22 cellular contexts compared by ENCODE assay signal in the genomic region with DNA sequence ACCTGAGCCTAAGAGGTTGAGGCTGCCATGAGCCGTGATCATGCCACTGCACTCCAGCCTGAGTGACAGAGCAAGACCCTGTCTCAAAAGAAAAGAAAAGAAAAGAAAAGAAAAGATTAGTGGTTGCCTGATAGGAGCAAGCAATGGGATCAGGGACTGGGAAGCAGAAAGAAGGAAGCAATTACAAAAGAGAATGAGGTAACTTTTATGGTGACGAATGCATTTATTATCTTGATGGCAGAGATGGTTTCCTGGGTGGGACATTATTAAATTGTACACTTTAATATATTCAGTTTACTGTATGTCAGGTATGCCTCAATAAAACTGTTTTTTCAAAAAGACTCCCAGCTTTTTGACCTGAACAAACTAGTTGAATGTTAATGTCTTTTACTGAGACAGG. TPM values are rescaled to one million over a fixed set of nuclear protein-coding genes. Genes with fewer than 3 reads are reported as not detected.
DNase-seq lines count a peak whose midpoint lies in the region; ATAC-seq, FAIRE-seq and TF ChIP-seq lines count a peak whose summit lies in the region.
"Had no signal": no experiment of that assay in that cellular context is flagged by ENCODE, and none has a peak within 500 bp of the region (broad histone marks: within the 10 kb centered on the region; RNA-seq: fewer than 3 reads in every experiment).

No MANE protein-coding gene starts in this region.

- in situ Hi-C loops in mammary epithelial cell (cut with MboI; ENCODE audit: low sequenced_read_pairs in 2 of 2): no loop called here

- no peak for ATAC-seq in central memory CD8-positive, alpha-beta T cell (replicated peaks; ENCODE audit: extremely low read depth, poor library complexity, severe bottlenecking)
- no peak for ATAC-seq in left lung
- ATAC-seq: activated T-cell treated with anti-CD3 and anti-CD28 coated beads, Interleukin-2, amount 50 U/mL, for 4 hours had no signal

- BruUV-seq in mammary epithelial cell (replicated peaks; lab: Mats Ljungman, UMichigan): no TSS peak
- no TSS peak for BruUV-seq in MCF 10A (replicated peaks; lab: Mats Ljungman, UMichigan)

- no peak overlapping the region for H2AFZ ChIP-seq in mammary epithelial cell (ENCODE audit: low read depth, low read length)

- no peaks in the 10 kb centered on the region for H3K27me3 ChIP-seq in mammary epithelial cell (ENCODE audit: insufficient read depth, low read length)
- H3K27me3 ChIP-seq in left lung: no peaks in the 10 kb centered on the region
- H3K27me3 ChIP-seq in uterus: no peaks in the 10 kb centered on the region

- DNase-seq in mammary epithelial cell (no peak), MCF 10A (ENCODE audit: unreplicated experiment) (no peak), left lung (no peak), uterus (no peak), GM12892 (ENCODE audit: insufficient read length) (no peak), SIG-M5 (lab: John Stamatoyannopoulos, UW) (no peak)
- DNase-seq in central memory CD8-positive, alpha-beta T cell (ENCODE audit: low spot score in 2 of 2): no peak
- DNase-seq in activated naive CD4-positive, alpha-beta T cell treated with anti-CD3 and anti-CD28 coated beads for 36 hours: no peak
- DNase-seq: activated CD4-positive, alpha-beta T cell treated with anti-CD3 and anti-CD28 coated beads, Interleukin-2, amount 50 U/mL, for 48 hours; activated naive CD8-positive, alpha-beta T cell treated with anti-CD3 and anti-CD28 coated beads for 36 hours; activated T-cell treated with anti-CD3 and anti-CD28 coated beads, Interleukin-2, amount 50 U/mL, for 4 hours; DMS153; NCI-H1092 treated with DMSO at 0.1 percent for 48 hours; NCI-H2107; NCI-H526 treated with DMSO at 0.1 percent for 48 hours had no signal

- no peak overlapping the region for H3K27ac Mint-ChIP-seq in MCF 10A (ENCODE audit: low read depth, unreplicated experiment)
- peak overlapping the region; percentile 6 for H3K27ac Mint-ChIP-seq in central memory CD8-positive, alpha-beta T cell (ENCODE audit: low read depth)
- H3K27ac Mint-ChIP-seq in activated naive CD4-positive, alpha-beta T cell treated with anti-CD3 and anti-CD28 coated beads for 36 hours: no peak overlapping the region
- H3K27ac Mint-ChIP-seq: activated naive CD8-positive, alpha-beta T cell treated with anti-CD3 and anti-CD28 coated beads for 36 hours had no signal

- H3K4me1 Mint-ChIP-seq in MCF 10A (ENCODE audit: insufficient read depth, unreplicated experiment): peaks cover 22% of the 10 kb centered on the region
- no peaks in the 10 kb centered on the region for H3K4me1 Mint-ChIP-seq in central memory CD8-positive, alpha-beta T cell
- peaks cover 4% of the 10 kb centered on the region for H3K4me1 Mint-ChIP-seq in activated naive CD4-positive, alpha-beta T cell treated with anti-CD3 and anti-CD28 coated beads for 36 hours (ENCODE audit: low read depth)
- H3K4me1 Mint-ChIP-seq: activated naive CD8-positive, alpha-beta T cell treated with anti-CD3 and anti-CD28 coated beads for 36 hours had no signal

- CTCF ChIA-PET in mammary epithelial cell (lab: Charles Lee; ENCODE audit: low non-redundant PET): interaction anchor here (0.5 kb wide), 1 partner anchor 331 kb away, joined by 3 read pairs; no protein-coding TSS in a partner anchor
- CTCF ChIA-PET in MCF 10A (lab: Yijun Ruan, JAX): interaction anchor here (0.9 to 7.6 kb wide), 4 partner anchors 18 to 66 kb away, joined by 3 to 52 read pairs (median 18); partner anchors contain the start of gene HBEGF
- CTCF ChIA-PET in activated naive CD4-positive, alpha-beta T cell treated with anti-CD3 and anti-CD28 coated beads for 36 hours (lab: Charles Lee): interaction anchor here (1.3 kb wide), 1 partner anchor 10 kb away, joined by 4 read pairs; no protein-coding TSS in a partner anchor

- intact Hi-C loops in mammary epithelial cell (cut with micrococcal nuclease) (no loop called here), MCF 10A (cut with micrococcal nuclease) (no loop called here), left lung (cut with DNase I) (no loop called here), uterus (cut with DNase I; ENCODE audit: low total_unique reads) (no loop called here)
- intact Hi-C loops in activated naive CD4-positive, alpha-beta T cell treated with anti-CD3 and anti-CD28 coated beads for 36 hours (cut with micrococcal nuclease): no loop called here

- TF ChIP-seq CTCF in mammary epithelial cell (conservative IDR thresholded peaks at IDR 0.05 in 1 of 2, IDR thresholded peaks at IDR 0.05 in 1 of 2; ENCODE audit: extremely low read depth in 1 of 2, insufficient read depth in 1 of 2, low read depth in 1 of 2, low read length in 2 of 2) (no peak), MCF 10A (IDR thresholded peaks at IDR 0.05; ENCODE audit: unreplicated experiment) (no peak), left lung (IDR thresholded peaks at IDR 0.05) (no peak), uterus (IDR thresholded peaks at IDR 0.05) (no peak)

- H3K9me3 Mint-ChIP-seq in MCF 10A (ENCODE audit: unreplicated experiment): no peaks in the 10 kb centered on the region
- H3K9me3 Mint-ChIP-seq in central memory CD8-positive, alpha-beta T cell: no peaks in the 10 kb centered on the region
- H3K9me3 Mint-ChIP-seq in activated naive CD4-positive, alpha-beta T cell treated with anti-CD3 and anti-CD28 coated beads for 36 hours: no peaks in the 10 kb centered on the region
- H3K9me3 Mint-ChIP-seq: activated naive CD8-positive, alpha-beta T cell treated with anti-CD3 and anti-CD28 coated beads for 36 hours; activated T-cell treated with anti-CD3 and anti-CD28 coated beads, Interleukin-2, amount 50 U/mL, for 4 hours had no signal

- no peaks in the 10 kb centered on the region for H3K36me3 ChIP-seq in mammary epithelial cell (ENCODE audit: insufficient read depth, low read length)
- H3K36me3 ChIP-seq in left lung: no peaks in the 10 kb centered on the region
- no peaks in the 10 kb centered on the region for H3K36me3 ChIP-seq in uterus
- H3K36me3 ChIP-seq: thoracic aorta had no signal

- H3K9ac ChIP-seq in mammary epithelial cell (ENCODE audit: insufficient read depth, low read length): no peak overlapping the region

- H3K9me3 ChIP-seq in mammary epithelial cell (replicated peaks; ENCODE audit: insufficient read depth, low read length) (no peaks in the 10 kb centered on the region), left lung (no peaks in the 10 kb centered on the region), uterus (no peaks in the 10 kb centered on the region)
- H3K9me3 ChIP-seq: thoracic aorta had no signal

- 96% methylated on average over 2 of the region's 2 CpGs for WGBS in mammary epithelial cell (ENCODE audit: low coverage, missing lambda C conversion rate)

- no peaks in the 10 kb centered on the region for H4K20me1 ChIP-seq in mammary epithelial cell (ENCODE audit: insufficient read depth, low read length)

- TF ChIP-seq POLR2A in uterus (IDR thresholded peaks at IDR 0.05) (no peak), GM12892 (IDR thresholded peaks at IDR 0.05; ENCODE audit: low read depth, low read length) (no peak)

- H3K36me3 Mint-ChIP-seq in MCF 10A (ENCODE audit: insufficient read depth, unreplicated experiment): no peaks in the 10 kb centered on the region
- no peaks in the 10 kb centered on the region for H3K36me3 Mint-ChIP-seq in central memory CD8-positive, alpha-beta T cell (ENCODE audit: insufficient read depth)
- no peaks in the 10 kb centered on the region for H3K36me3 Mint-ChIP-seq in activated naive CD4-positive, alpha-beta T cell treated with anti-CD3 and anti-CD28 coated beads for 36 hours (ENCODE audit: low read depth)
- H3K36me3 Mint-ChIP-seq: activated naive CD8-positive, alpha-beta T cell treated with anti-CD3 and anti-CD28 coated beads for 36 hours had no signal

- H3K4me1 ChIP-seq in mammary epithelial cell (ENCODE audit: insufficient read depth, low read length) (peaks cover 27% of the 10 kb centered on the region), left lung (peaks cover 11 to 30% of the 10 kb centered on the region in 2 donors), uterus (no peaks in the 10 kb centered on the region)

- no peak overlapping the region for H3K4me3 Mint-ChIP-seq in MCF 10A (ENCODE audit: unreplicated experiment)
- H3K4me3 Mint-ChIP-seq in central memory CD8-positive, alpha-beta T cell: no peak overlapping the region
- no peak overlapping the region for H3K4me3 Mint-ChIP-seq in activated naive CD4-positive, alpha-beta T cell treated with anti-CD3 and anti-CD28 coated beads for 36 hours
- H3K4me3 Mint-ChIP-seq: activated naive CD8-positive, alpha-beta T cell treated with anti-CD3 and anti-CD28 coated beads for 36 hours; activated T-cell treated with anti-CD3 and anti-CD28 coated beads, Interleukin-2, amount 50 U/mL, for 4 hours had no signal

- dilution Hi-C loops in mammary epithelial cell (cut with HindIII; ENCODE audit: low sequenced_read_pairs): loop anchor here (5.0 kb wide), 2 partner anchors 37 to 48 kb away; partner anchors contain the start of gene HBEGF

- H3K4me3 ChIP-seq in mammary epithelial cell (replicated peaks in 1 of 3; ENCODE audit: insufficient read depth in 1 of 3, low read depth in 2 of 3, low read length in 3 of 3) (no peak overlapping the region), left lung (no peak overlapping the region), uterus (no peak overlapping the region)
- H3K4me3 ChIP-seq: skin epidermis, thoracic aorta had no signal

- no peak for FAIRE-seq in GM12892 (lab: Jason Lieb, UNC)

- no peak overlapping the region for H3K4me2 ChIP-seq in mammary epithelial cell (ENCODE audit: insufficient read depth, low read depth, low read length)

- H3K27ac ChIP-seq in mammary epithelial cell (ENCODE audit: insufficient read depth, low read depth, low read length): peak overlapping the region; percentile 42
- peak overlapping the region; percentile 2 to 64 for H3K27ac ChIP-seq in left lung
- H3K27ac ChIP-seq in uterus: peak overlapping the region; percentile 26 to 69
- H3K27ac ChIP-seq: 22Rv1, C4-2B, thoracic aorta had no signal

- H3K79me2 ChIP-seq in mammary epithelial cell (ENCODE audit: insufficient read depth, low read length): no peaks in the 10 kb centered on the region

- no peaks in the 10 kb centered on the region for H3K27me3 Mint-ChIP-seq in MCF 10A (ENCODE audit: insufficient read depth, unreplicated experiment)
- H3K27me3 Mint-ChIP-seq in central memory CD8-positive, alpha-beta T cell: peaks cover 40% of the 10 kb centered on the region
- peaks cover 4% of the 10 kb centered on the region for H3K27me3 Mint-ChIP-seq in activated naive CD4-positive, alpha-beta T cell treated with anti-CD3 and anti-CD28 coated beads for 36 hours (ENCODE audit: low read depth)
- H3K27me3 Mint-ChIP-seq: activated naive CD8-positive, alpha-beta T cell treated with anti-CD3 and anti-CD28 coated beads for 36 hours had no signal

- POLR2A ChIA-PET in MCF 10A (lab: Yijun Ruan, JAX): interaction anchor here (0.6 to 3.2 kb wide), 9 partner anchors 10 to 65 kb away, joined by 3 to 14 read pairs (median 5); partner anchors contain the start of gene HBEGF

RNA-seq across cellular contexts. Expression of gene PFDN1, which starts 7.5 kb away (rescaled TPM):
- 10 to 100 TPM; 64.0 to 65.0 TPM for total RNA-seq in mammary epithelial cell
- 92.4 TPM for polyA plus RNA-seq in mammary epithelial cell
- polyA minus RNA-seq in mammary epithelial cell: 130 TPM
- 94.7 and 102 TPM in 2 replicates for total RNA-seq in MCF 10A (2022)
- 10 to 100 TPM; 45.7 to 55.5 TPM for total RNA-seq in left lung
- total RNA-seq in uterus: 100 to 1,000 TPM in 1 of 4 donors, 10 to 100 TPM in 3; 42.7 to 102 (median 70.9) TPM
- 93.4 TPM for polyA plus RNA-seq in GM12892 (2012; ENCODE audit: missing spikeins)
- total RNA-seq in activated naive CD4-positive, alpha-beta T cell treated with anti-CD3 and anti-CD28 coated beads for 36 hours: 10 to 100 TPM; 50.6 to 57.1 TPM

RNA-seq across cellular contexts. Expression of gene HBEGF, which starts 36.0 kb away (rescaled TPM):
- total RNA-seq in mammary epithelial cell (100 to 1,000 TPM in 1 of 2 donors, 10 to 100 TPM in 1; 32.5 to 116 TPM), MCF 10A (2022) (20.6 and 55.7 TPM in 2 replicates), left lung (10 to 100 TPM; 18.1 to 33.8 TPM), uterus (10 to 100 TPM in 2 of 4 donors, 1 to 10 TPM in 1, under 1 TPM in 1; 0.77 to 24.4 (median 8.4) TPM)
- polyA plus RNA-seq in mammary epithelial cell: 31.9 TPM
- 38.5 TPM for polyA minus RNA-seq in mammary epithelial cell
- 2.1 TPM for polyA plus RNA-seq in GM12892 (2012; ENCODE audit: missing spikeins)
- total RNA-seq in activated naive CD4-positive, alpha-beta T cell treated with anti-CD3 and anti-CD28 coated beads for 36 hours: 1 to 10 TPM; 8.7 to 9.1 TPM

RNA-seq across cellular contexts. Expression of gene SLC4A9, which starts 49.6 kb away (rescaled TPM):
- total RNA-seq in mammary epithelial cell (under 1 TPM; under 0.01 to 0.54 TPM), MCF 10A (2022) (0.37 TPM in 1 of 2 replicates, not detected in the other), left lung (not detected), uterus (under 1 TPM in 1 of 4 donors, not detected in 3; 0.12 TPM)
- 0.07 TPM for polyA plus RNA-seq in mammary epithelial cell
- not detected for polyA minus RNA-seq in mammary epithelial cell
- not detected for polyA plus RNA-seq in GM12892 (2012; ENCODE audit: missing spikeins)
- total RNA-seq in activated naive CD4-positive, alpha-beta T cell treated with anti-CD3 and anti-CD28 coated beads for 36 hours: under 1 TPM; 0.07 to 0.12 TPM
- total RNA-seq: activated naive CD8-positive, alpha-beta T cell treated with anti-CD3 and anti-CD28 coated beads for 36 hours; activated T-cell treated with anti-CD3 and anti-CD28 coated beads, Interleukin-2, amount 50 U/mL, for 4 hours; dermis microvascular lymphatic vessel endothelial cell; H4; osteocyte; thoracic aorta had no signal
